Comparison of ENCODE assay signal across 15 cellular contexts in the genomic region with DNA sequence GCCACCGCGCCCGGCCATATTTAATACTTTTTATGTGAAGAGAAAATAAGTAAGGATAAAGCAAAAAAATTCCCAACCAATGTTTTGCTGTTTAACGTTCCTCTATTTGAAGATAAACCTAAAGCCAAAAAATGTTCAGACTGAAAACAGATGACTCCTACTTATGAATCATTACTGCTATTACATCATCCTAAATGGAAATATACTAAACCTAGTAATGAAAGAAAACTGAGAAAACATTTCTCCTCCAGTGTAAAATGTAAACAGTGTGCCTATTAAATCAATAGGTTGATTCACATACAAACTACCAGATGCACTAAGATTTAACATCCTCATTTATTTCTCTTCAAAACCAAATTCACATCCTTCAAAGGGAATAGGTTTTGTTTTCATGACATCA. TPM values are rescaled to one million over a fixed set of nuclear protein-coding genes. Genes with fewer than 3 reads are reported as not detected.
A peak's percentile ranks its signal among the peaks of the same experiment; 100 is the strongest.
DNase-seq lines count a peak whose midpoint lies in the region; ATAC-seq, FAIRE-seq and TF ChIP-seq lines count a peak whose summit lies in the region.
"Had no signal": no experiment of that assay in that cellular context is flagged by ENCODE, and none has a peak within 500 bp of the region (broad histone marks: within the 10 kb centered on the region; RNA-seq: fewer than 3 reads in every experiment).

No MANE protein-coding gene starts in this region.

- H3K4me2 ChIP-seq in endothelial cell of umbilical vein (ENCODE audit: insufficient read depth, low read length) = no peak overlapping the region
- no peak overlapping the region for H3K4me2 ChIP-seq in smooth muscle cell

- dilution Hi-C loops in endothelial cell of umbilical vein (cut with MboI; ENCODE audit: extremely low pct_ligation_motif_present, low sequenced_read_pairs) = no loop called here

- H3K27ac ChIP-seq in endothelial cell of umbilical vein (ENCODE audit: insufficient read depth, low read depth, low read length) = no peak overlapping the region
- H3K27ac ChIP-seq in smooth muscle cell (ENCODE audit: low read depth) = peak overlapping the region; percentile 70
- H3K27ac ChIP-seq in left lung = no peak overlapping the region
- no peak overlapping the region for H3K27ac ChIP-seq in CD8-positive, alpha-beta memory T cell (ENCODE audit: low read depth, low read length)
- H3K27ac ChIP-seq: tibial nerve had no signal

- TF ChIP-seq POLR2A in endothelial cell of umbilical vein (IDR thresholded peaks at IDR 0.05; ENCODE audit: low read depth, low read length) = no peak

- peaks cover 5% of the 10 kb centered on the region for H3F3A ChIP-seq in smooth muscle cell (ENCODE audit: low read depth)

- H3K27ac Mint-ChIP-seq in activated T-cell treated with anti-CD3 and anti-CD28 coated beads, Interleukin-2, amount 50 U/mL, for 24 hours = peak overlapping the region; percentile 76
- H3K27ac Mint-ChIP-seq in CD8-positive, alpha-beta memory T cell = peak overlapping the region in 1 of 8 donors; percentile 4
- H3K27ac Mint-ChIP-seq: activated naive CD8-positive, alpha-beta T cell treated with anti-CD3 and anti-CD28 coated beads, Interleukin-2, amount 10 ng/mL, durations not matched to agents 7 days and 5 days; B cell had no signal

- H3K4me3 Mint-ChIP-seq in activated T-cell treated with anti-CD3 and anti-CD28 coated beads, Interleukin-2, amount 50 U/mL, for 24 hours = no peak overlapping the region
- H3K4me3 Mint-ChIP-seq in CD8-positive, alpha-beta memory T cell = no peak overlapping the region
- H3K4me3 Mint-ChIP-seq: activated naive CD8-positive, alpha-beta T cell treated with anti-CD3 and anti-CD28 coated beads, Interleukin-2, amount 10 ng/mL, durations not matched to agents 7 days and 5 days; B cell had no signal

- peaks cover 78% of the 10 kb centered on the region for H3K36me3 Mint-ChIP-seq in activated T-cell treated with anti-CD3 and anti-CD28 coated beads, Interleukin-2, amount 50 U/mL, for 24 hours (ENCODE audit: low read depth)
- H3K36me3 Mint-ChIP-seq in CD8-positive, alpha-beta memory T cell = peaks cover 9 to 67% (median 26%) of the 10 kb centered on the region in 3 donors

- H3K27me3 ChIP-seq in endothelial cell of umbilical vein (ENCODE audit: control insufficient read depth in 2 of 2, insufficient read depth in 2 of 2, low read length in 2 of 2) (no peaks in the 10 kb centered on the region), smooth muscle cell (ENCODE audit: low read depth) (no peaks in the 10 kb centered on the region), left lung (no peaks in the 10 kb centered on the region)
- H3K27me3 ChIP-seq in CD8-positive, alpha-beta memory T cell (ENCODE audit: insufficient read depth, low read length, poor library complexity, severe bottlenecking) = no peaks in the 10 kb centered on the region
- H3K27me3 ChIP-seq: tibial nerve had no signal

- H3K36me3 ChIP-seq in endothelial cell of umbilical vein (ENCODE audit: control insufficient read depth in 2 of 2, extremely low read depth in 1 of 2, insufficient read depth in 2 of 2, low read length in 2 of 2) (peaks cover 0 to 7% of the 10 kb centered on the region in 2 experiments), smooth muscle cell (ENCODE audit: low read depth) (peaks cover 26% of the 10 kb centered on the region), left lung (peaks cover 0 to 57% of the 10 kb centered on the region in 2 donors)
- peaks cover 28% of the 10 kb centered on the region for H3K36me3 ChIP-seq in CD8-positive, alpha-beta memory T cell (ENCODE audit: insufficient read depth, low read length)

- POLR2A ChIA-PET in endothelial cell of umbilical vein (lab: Charles Lee) = interaction anchor here (0.6 kb wide), 1 partner anchor 41 kb away, joined by 3 read pairs; no protein-coding TSS in a partner anchor
- POLR2A ChIA-PET in CD8-positive, alpha-beta memory T cell (lab: Charles Lee) = no interaction called here

- H3K4me1 ChIP-seq in endothelial cell of umbilical vein (ENCODE audit: control insufficient read depth, extremely low read depth, insufficient read depth, low read length) (no peaks in the 10 kb centered on the region), smooth muscle cell (ENCODE audit: low read depth) (peaks cover 5% of the 10 kb centered on the region), left lung (no peaks in the 10 kb centered on the region)
- no peaks in the 10 kb centered on the region for H3K4me1 ChIP-seq in CD8-positive, alpha-beta memory T cell (ENCODE audit: insufficient read depth, low read length)
- H3K4me1 ChIP-seq: tibial nerve had no signal

- intact Hi-C loops in endothelial cell of umbilical vein (cut with micrococcal nuclease) (loop anchor here (2.0 kb wide), 1 partner anchor 13 kb away; no protein-coding TSS in a partner anchor), left lung (cut with DNase I) (no loop called here)

- no peaks in the 10 kb centered on the region for H3K9me3 ChIP-seq in endothelial cell of umbilical vein (replicated peaks; ENCODE audit: control insufficient read depth, insufficient read depth, low read length)
- H3K9me3 ChIP-seq in smooth muscle cell (replicated peaks; ENCODE audit: low read depth) = no peaks in the 10 kb centered on the region
- no peaks in the 10 kb centered on the region for H3K9me3 ChIP-seq in left lung
- H3K9me3 ChIP-seq in CD8-positive, alpha-beta memory T cell (ENCODE audit: low read length) = no peaks in the 10 kb centered on the region
- H3K9me3 ChIP-seq: mucosa of descending colon, tibial nerve had no signal

- DNase-seq in activated T-cell treated with anti-CD3 and anti-CD28 coated beads, Interleukin-2, amount 50 U/mL, for 24 hours = no peak
- no peak for DNase-seq in activated T-cell treated with anti-CD3 and anti-CD28 coated beads, Interleukin-2, amount 50 U/mL, for 48 hours
- DNase-seq in OCI-M1 (lab: John Stamatoyannopoulos, UW) (peak; percentile 17), endothelial cell of umbilical vein (ENCODE audit: low read depth, low spot score) (peak; percentile 11), smooth muscle cell (lab: John Stamatoyannopoulos, UW; ENCODE audit: unreplicated experiment) (no peak), left lung (no peak), NCI-H510A treated with DMSO at 0.1 percent for 48 hours (lab: John Stamatoyannopoulos, UW) (no peak)
- no peak for DNase-seq in CD8-positive, alpha-beta memory T cell
- DNase-seq: activated CD4-positive, alpha-beta T cell treated with anti-CD3 and anti-CD28 coated beads for 1 hour; activated naive CD8-positive, alpha-beta T cell treated with anti-CD3 and anti-CD28 coated beads, Interleukin-2, amount 10 ng/mL, durations not matched to agents 7 days and 5 days; mucosa of descending colon; NCI-H1417; NCI-H774 had no signal

- CTCF ChIA-PET in endothelial cell of umbilical vein (lab: Charles Lee) = no interaction called here
- CTCF ChIA-PET in CD8-positive, alpha-beta memory T cell (lab: Charles Lee) = no interaction called here

- H3K27me3 Mint-ChIP-seq in activated T-cell treated with anti-CD3 and anti-CD28 coated beads, Interleukin-2, amount 50 U/mL, for 24 hours = no peaks in the 10 kb centered on the region
- H3K27me3 Mint-ChIP-seq in CD8-positive, alpha-beta memory T cell = no peaks in the 10 kb centered on the region
- H3K27me3 Mint-ChIP-seq: activated naive CD8-positive, alpha-beta T cell treated with anti-CD3 and anti-CD28 coated beads, Interleukin-2, amount 10 ng/mL, durations not matched to agents 7 days and 5 days; B cell had no signal

- TF ChIP-seq CTCF in endothelial cell of umbilical vein (IDR thresholded peaks at IDR 0.05; ENCODE audit: extremely low read depth in 1 of 2, insufficient read depth in 1 of 2, low read depth in 1 of 2, low read length in 2 of 2) = no peak
- no peak for TF ChIP-seq CTCF in smooth muscle cell (IDR thresholded peaks at IDR 0.05; ENCODE audit: borderline replicate concordance, insufficient read depth, poor library complexity, severe bottlenecking)
- TF ChIP-seq CTCF in left lung (IDR thresholded peaks at IDR 0.05) = no peak

- no peak overlapping the region for H3K4me3 ChIP-seq in endothelial cell of umbilical vein (replicated peaks in 1 of 3; ENCODE audit: insufficient read depth in 1 of 3, low read depth in 1 of 3, low read length in 3 of 3)
- no peak overlapping the region for H3K4me3 ChIP-seq in smooth muscle cell
- H3K4me3 ChIP-seq in left lung = no peak overlapping the region
- H3K4me3 ChIP-seq in CD8-positive, alpha-beta memory T cell (ENCODE audit: low read length) = no peak overlapping the region
- H3K4me3 ChIP-seq: mucosa of descending colon, tibial nerve had no signal

- H4K20me1 ChIP-seq in endothelial cell of umbilical vein (replicated peaks; ENCODE audit: control insufficient read depth, extremely low read depth, insufficient read depth, low read length) (no peaks in the 10 kb centered on the region), smooth muscle cell (ENCODE audit: low read depth) (no peaks in the 10 kb centered on the region)

- H3K9me1 ChIP-seq in endothelial cell of umbilical vein (replicated peaks; ENCODE audit: control insufficient read depth, extremely low read depth, insufficient read depth, low read length) = no peaks in the 10 kb centered on the region

- H3K9ac ChIP-seq in endothelial cell of umbilical vein (replicated peaks; ENCODE audit: extremely low read depth, insufficient read depth, low read length) = no peak overlapping the region
- no peak overlapping the region for H3K9ac ChIP-seq in smooth muscle cell (ENCODE audit: low read depth)

- no peaks in the 10 kb centered on the region for H3K79me2 ChIP-seq in endothelial cell of umbilical vein (ENCODE audit: control insufficient read depth, insufficient read depth, low read length)
- no peaks in the 10 kb centered on the region for H3K79me2 ChIP-seq in smooth muscle cell (ENCODE audit: low read depth)

- WGBS in smooth muscle cell (ENCODE audit: low lambda C conversion rate) = 71% methylated on average over 4 of the region's 4 CpGs

- no peaks in the 10 kb centered on the region for H3K9me3 Mint-ChIP-seq in activated T-cell treated with anti-CD3 and anti-CD28 coated beads, Interleukin-2, amount 50 U/mL, for 24 hours
- no peaks in the 10 kb centered on the region for H3K9me3 Mint-ChIP-seq in CD8-positive, alpha-beta memory T cell
- H3K9me3 Mint-ChIP-seq: activated naive CD8-positive, alpha-beta T cell treated with anti-CD3 and anti-CD28 coated beads, Interleukin-2, amount 10 ng/mL, durations not matched to agents 7 days and 5 days had no signal

- no peak overlapping the region for H2AFZ ChIP-seq in endothelial cell of umbilical vein (ENCODE audit: low read depth, low read length)
- H2AFZ ChIP-seq in smooth muscle cell (ENCODE audit: low read depth) = no peak overlapping the region

- no peak for FAIRE-seq in endothelial cell of umbilical vein (lab: Jason Lieb, UNC)

- no TSS peak for BruUV-seq in endothelial cell of umbilical vein (replicated peaks; lab: Mats Ljungman, UMichigan)

- H3K4me1 Mint-ChIP-seq in activated T-cell treated with anti-CD3 and anti-CD28 coated beads, Interleukin-2, amount 50 U/mL, for 24 hours (ENCODE audit: low read depth) = peaks cover 9% of the 10 kb centered on the region
- H3K4me1 Mint-ChIP-seq in CD8-positive, alpha-beta memory T cell = peaks cover 0 to 7% (median 5%) of the 10 kb centered on the region in 3 donors
- H3K4me1 Mint-ChIP-seq: B cell had no signal

- no peak for ATAC-seq in left lung
- ATAC-seq: mucosa of descending colon had no signal

RNA-seq across cellular contexts. Expression of a gene that starts 43.5 kb away (rescaled TPM):
- total RNA-seq in endothelial cell of umbilical vein (13.5 and 15.7 TPM in 2 replicates), smooth muscle cell (17.3 and 23.6 TPM in 2 replicates), left lung (10 to 100 TPM; 13.9 to 16.0 TPM)
- polyA plus RNA-seq in endothelial cell of umbilical vein (1.2 and 1.8 TPM in 2 replicates), smooth muscle cell (16.5 and 18.1 TPM in 2 replicates)
- polyA plus RNA-seq in endothelial cell of umbilical vein (2011; cell fraction: cytosol; rRNA removed) = 2.7 and 2.9 TPM in 2 replicates
- 5.9 and 6.2 TPM in 2 replicates for polyA plus RNA-seq in endothelial cell of umbilical vein (2011; cell fraction: nucleus; rRNA removed)
- polyA plus RNA-seq in endothelial cell of umbilical vein (2012) = 13.5 and 18.4 TPM in 2 replicates
- 1.3 and 2.5 TPM in 2 replicates for polyA minus RNA-seq in endothelial cell of umbilical vein
- polyA minus RNA-seq in endothelial cell of umbilical vein (2011; cell fraction: cytosol; rRNA and poly(A)+ RNA removed) = 2.5 TPM
- 5.8 and 5.9 TPM in 2 replicates for polyA minus RNA-seq in endothelial cell of umbilical vein (2011; cell fraction: nucleus; rRNA and poly(A)+ RNA removed)
- total RNA-seq in CD8-positive, alpha-beta memory T cell = 10 to 100 TPM; 30.9 to 32.7 TPM
- polyA plus RNA-seq in CD8-positive, alpha-beta memory T cell = 31.0 TPM

Comparison
In these comparisons a context has a peak if more than half of its experiments do, and no peak if none do; other contexts are left out.
1. DNase-seq: peak in OCI-M1 (single experiment) and endothelial cell of umbilical vein (single experiment); none in activated T-cell treated with anti-CD3 and anti-CD28 coated beads, Interleukin-2, amount 50 U/mL, for 24 hours (single experiment), activated T-cell treated with anti-CD3 and anti-CD28 coated beads, Interleukin-2, amount 50 U/mL, for 48 hours (0 of 2), smooth muscle cell (single experiment), left lung (0 of 2), NCI-H510A treated with DMSO at 0.1 percent for 48 hours (single experiment) and CD8-positive, alpha-beta memory T cell (0 of 5).